1 cellular context compared by ENCODE assay signal in genomic region chr22:45683248-45683647, GRCh38.
TF ChIP-seq lines count a peak whose summit lies in the region.

No MANE protein-coding gene starts in this region.

TF ChIP-seq in SK-N-SH, 30 proteins besides CTCF, POLR2A, EP300 and RAD21 (continued from another document):
- TF ChIP-seq JUND (IDR thresholded peaks at IDR 0.05) (no peak), CHD2 (IDR thresholded peaks at IDR 0.05; ENCODE audit: low read length, partially characterized antibody) (no peak), REST (IDR thresholded peaks at IDR 0.05; ENCODE audit: low read depth, low read length) (no peak), EZH2phosphoT487 (IDR thresholded peaks at IDR 0.05; ENCODE audit: borderline replicate concordance, low read depth) (no peak), MEF2A (IDR thresholded peaks at IDR 0.05; ENCODE audit: borderline replicate concordance, low read depth) (no peak), SMC3 (IDR thresholded peaks at IDR 0.05; ENCODE audit: low read depth, low read length) (no peak), NFIC (IDR thresholded peaks at IDR 0.05; ENCODE audit: borderline replicate concordance) (no peak), FOSL2 (IDR thresholded peaks at IDR 0.05; ENCODE audit: borderline replicate concordance, low read depth) (no peak), NRF1 (IDR thresholded peaks at IDR 0.05; ENCODE audit: low read depth, low read length) (no peak), TAF1 (IDR thresholded peaks at IDR 0.05; ENCODE audit: borderline replicate concordance, low read depth, low read length) (no peak)
